Comparison of ENCODE assay signal across 2 cellular contexts in genomic region chr17:19720210-19720475, GRCh38.
TF ChIP-seq lines count a peak whose summit lies in the region.

No MANE protein-coding gene starts in this region.

TF ChIP-seq in GM23338, 12 proteins besides CTCF, POLR2A, EP300 and RAD21 (continued from another document):
- TF ChIP-seq ETS1 (IDR thresholded peaks at IDR 0.05) (no peak), EZH2 (IDR thresholded peaks at IDR 0.05; ENCODE audit: low read depth, unreplicated experiment) (no peak), NANOG (IDR thresholded peaks at IDR 0.05; ENCODE audit: borderline replicate concordance) (no peak), ZNF114 (CRISPR knock-in tag; IDR thresholded peaks at IDR 0.05) (no peak), ZNF462 (CRISPR knock-in tag; IDR thresholded peaks at IDR 0.05) (no peak), STAT1 (IDR thresholded peaks at IDR 0.05; ENCODE audit: unreplicated experiment) (no peak), JUNB (IDR thresholded peaks at IDR 0.05; ENCODE audit: unreplicated experiment) (no peak), POLR2AphosphoS5 (IDR thresholded peaks at IDR 0.05; ENCODE audit: low read depth) (no peak), CREB1 (CRISPR knock-in tag; IDR thresholded peaks at IDR 0.05; ENCODE audit: low read depth) (no peak)
- TF ChIP-seq, protein P1, sequence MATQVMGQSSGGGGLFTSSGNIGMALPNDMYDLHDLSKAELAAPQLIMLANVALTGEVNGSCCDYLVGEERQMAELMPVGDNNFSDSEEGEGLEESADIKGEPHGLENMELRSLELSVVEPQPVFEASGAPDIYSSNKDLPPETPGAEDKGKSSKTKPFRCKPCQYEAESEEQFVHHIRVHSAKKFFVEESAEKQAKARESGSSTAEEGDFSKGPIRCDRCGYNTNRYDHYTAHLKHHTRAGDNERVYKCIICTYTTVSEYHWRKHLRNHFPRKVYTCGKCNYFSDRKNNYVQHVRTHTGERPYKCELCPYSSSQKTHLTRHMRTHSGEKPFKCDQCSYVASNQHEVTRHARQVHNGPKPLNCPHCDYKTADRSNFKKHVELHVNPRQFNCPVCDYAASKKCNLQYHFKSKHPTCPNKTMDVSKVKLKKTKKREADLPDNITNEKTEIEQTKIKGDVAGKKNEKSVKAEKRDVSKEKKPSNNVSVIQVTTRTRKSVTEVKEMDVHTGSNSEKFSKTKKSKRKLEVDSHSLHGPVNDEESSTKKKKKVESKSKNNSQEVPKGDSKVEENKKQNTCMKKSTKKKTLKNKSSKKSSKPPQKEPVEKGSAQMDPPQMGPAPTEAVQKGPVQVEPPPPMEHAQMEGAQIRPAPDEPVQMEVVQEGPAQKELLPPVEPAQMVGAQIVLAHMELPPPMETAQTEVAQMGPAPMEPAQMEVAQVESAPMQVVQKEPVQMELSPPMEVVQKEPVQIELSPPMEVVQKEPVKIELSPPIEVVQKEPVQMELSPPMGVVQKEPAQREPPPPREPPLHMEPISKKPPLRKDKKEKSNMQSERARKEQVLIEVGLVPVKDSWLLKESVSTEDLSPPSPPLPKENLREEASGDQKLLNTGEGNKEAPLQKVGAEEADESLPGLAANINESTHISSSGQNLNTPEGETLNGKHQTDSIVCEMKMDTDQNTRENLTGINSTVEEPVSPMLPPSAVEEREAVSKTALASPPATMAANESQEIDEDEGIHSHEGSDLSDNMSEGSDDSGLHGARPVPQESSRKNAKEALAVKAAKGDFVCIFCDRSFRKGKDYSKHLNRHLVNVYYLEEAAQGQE (IDR thresholded peaks at IDR 0.05; ENCODE audit: unreplicated experiment): no peak
TF ChIP-seq in GM23338: peak in this region for 0.

TF ChIP-seq in WTC11, 78 proteins besides CTCF, POLR2A, EP300 and RAD21:
- TF ChIP-seq, protein P2, sequence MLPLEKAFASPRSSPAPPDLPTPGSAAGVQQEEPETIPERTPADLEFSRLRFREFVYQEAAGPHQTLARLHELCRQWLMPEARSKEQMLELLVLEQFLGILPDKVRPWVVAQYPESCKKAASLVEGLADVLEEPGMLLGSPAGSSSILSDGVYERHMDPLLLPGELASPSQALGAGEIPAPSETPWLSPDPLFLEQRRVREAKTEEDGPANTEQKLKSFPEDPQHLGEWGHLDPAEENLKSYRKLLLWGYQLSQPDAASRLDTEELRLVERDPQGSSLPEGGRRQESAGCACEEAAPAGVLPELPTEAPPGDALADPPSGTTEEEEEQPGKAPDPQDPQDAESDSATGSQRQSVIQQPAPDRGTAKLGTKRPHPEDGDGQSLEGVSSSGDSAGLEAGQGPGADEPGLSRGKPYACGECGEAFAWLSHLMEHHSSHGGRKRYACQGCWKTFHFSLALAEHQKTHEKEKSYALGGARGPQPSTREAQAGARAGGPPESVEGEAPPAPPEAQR (CRISPR knock-in tag; IDR thresholded peaks at IDR 0.05): no peak
- no peak for TF ChIP-seq ELF4 (CRISPR knock-in tag; IDR thresholded peaks at IDR 0.05; ENCODE audit: low read depth)
- TF ChIP-seq, protein P3, sequence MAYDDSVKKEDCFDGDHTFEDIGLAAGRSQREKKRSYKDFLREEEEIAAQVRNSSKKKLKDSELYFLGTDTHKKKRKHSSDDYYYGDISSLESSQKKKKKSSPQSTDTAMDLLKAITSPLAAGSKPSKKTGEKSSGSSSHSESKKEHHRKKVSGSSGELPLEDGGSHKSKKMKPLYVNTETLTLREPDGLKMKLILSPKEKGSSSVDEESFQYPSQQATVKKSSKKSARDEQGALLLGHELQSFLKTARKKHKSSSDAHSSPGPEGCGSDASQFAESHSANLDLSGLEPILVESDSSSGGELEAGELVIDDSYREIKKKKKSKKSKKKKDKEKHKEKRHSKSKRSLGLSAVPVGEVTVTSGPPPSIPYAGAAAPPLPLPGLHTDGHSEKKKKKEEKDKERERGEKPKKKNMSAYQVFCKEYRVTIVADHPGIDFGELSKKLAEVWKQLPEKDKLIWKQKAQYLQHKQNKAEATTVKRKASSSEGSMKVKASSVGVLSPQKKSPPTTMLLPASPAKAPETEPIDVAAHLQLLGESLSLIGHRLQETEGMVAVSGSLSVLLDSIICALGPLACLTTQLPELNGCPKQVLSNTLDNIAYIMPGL (CRISPR knock-in tag; IDR thresholded peaks at IDR 0.05): no peak
- TF ChIP-seq FOXK1 (CRISPR knock-in tag; IDR thresholded peaks at IDR 0.05): no peak
- TF ChIP-seq IRF2 (CRISPR knock-in tag; IDR thresholded peaks at IDR 0.05; ENCODE audit: borderline replicate concordance, low read depth): no peak
- no peak for TF ChIP-seq ZNF671 (CRISPR knock-in tag; IDR thresholded peaks at IDR 0.05)
- TF ChIP-seq, protein P4, sequence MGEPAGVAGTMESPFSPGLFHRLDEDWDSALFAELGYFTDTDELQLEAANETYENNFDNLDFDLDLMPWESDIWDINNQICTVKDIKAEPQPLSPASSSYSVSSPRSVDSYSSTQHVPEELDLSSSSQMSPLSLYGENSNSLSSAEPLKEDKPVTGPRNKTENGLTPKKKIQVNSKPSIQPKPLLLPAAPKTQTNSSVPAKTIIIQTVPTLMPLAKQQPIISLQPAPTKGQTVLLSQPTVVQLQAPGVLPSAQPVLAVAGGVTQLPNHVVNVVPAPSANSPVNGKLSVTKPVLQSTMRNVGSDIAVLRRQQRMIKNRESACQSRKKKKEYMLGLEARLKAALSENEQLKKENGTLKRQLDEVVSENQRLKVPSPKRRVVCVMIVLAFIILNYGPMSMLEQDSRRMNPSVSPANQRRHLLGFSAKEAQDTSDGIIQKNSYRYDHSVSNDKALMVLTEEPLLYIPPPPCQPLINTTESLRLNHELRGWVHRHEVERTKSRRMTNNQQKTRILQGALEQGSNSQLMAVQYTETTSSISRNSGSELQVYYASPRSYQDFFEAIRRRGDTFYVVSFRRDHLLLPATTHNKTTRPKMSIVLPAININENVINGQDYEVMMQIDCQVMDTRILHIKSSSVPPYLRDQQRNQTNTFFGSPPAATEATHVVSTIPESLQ (CRISPR knock-in tag; IDR thresholded peaks at IDR 0.05): no peak
- TF ChIP-seq FOXP4 (CRISPR knock-in tag; IDR thresholded peaks at IDR 0.05): no peak
- TF ChIP-seq SP1 (CRISPR knock-in tag; conservative IDR thresholded peaks at IDR 0.05): no peak
- TF ChIP-seq, protein P5, sequence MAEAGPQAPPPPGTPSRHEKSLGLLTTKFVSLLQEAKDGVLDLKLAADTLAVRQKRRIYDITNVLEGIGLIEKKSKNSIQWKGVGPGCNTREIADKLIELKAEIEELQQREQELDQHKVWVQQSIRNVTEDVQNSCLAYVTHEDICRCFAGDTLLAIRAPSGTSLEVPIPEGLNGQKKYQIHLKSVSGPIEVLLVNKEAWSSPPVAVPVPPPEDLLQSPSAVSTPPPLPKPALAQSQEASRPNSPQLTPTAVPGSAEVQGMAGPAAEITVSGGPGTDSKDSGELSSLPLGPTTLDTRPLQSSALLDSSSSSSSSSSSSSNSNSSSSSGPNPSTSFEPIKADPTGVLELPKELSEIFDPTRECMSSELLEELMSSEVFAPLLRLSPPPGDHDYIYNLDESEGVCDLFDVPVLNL (CRISPR knock-in tag; IDR thresholded peaks at IDR 0.05; ENCODE audit: borderline replicate concordance, low read depth): no peak
